In genomic region chr2:164697688-164698290, GRCh38 we compare ENCODE assay signal across 8 cellular contexts.
DNase-seq lines count a peak whose midpoint lies in the region; ATAC-seq and TF ChIP-seq lines count a peak whose summit lies in the region.

No MANE protein-coding gene starts in this region.

- POLR2A ChIA-PET in WTC11 (lab: Charles Lee), result no interaction called here
- POLR2A ChIA-PET in CD8-positive, alpha-beta T cell (lab: Charles Lee), result no interaction called here

- no peaks in the 10 kb centered on the region for H3K9me3 Mint-ChIP-seq in WTC11
- no peaks in the 10 kb centered on the region for H3K9me3 Mint-ChIP-seq in CD8-positive, alpha-beta T cell
- no peaks in the 10 kb centered on the region for H3K9me3 Mint-ChIP-seq in activated T-cell treated with anti-CD3 and anti-CD28 coated beads, Interleukin-2, amount 50 U/mL, for 72 hours

- no peaks in the 10 kb centered on the region for H3K27me3 Mint-ChIP-seq in WTC11 (ENCODE audit: low read depth)
- H3K27me3 Mint-ChIP-seq in CD8-positive, alpha-beta T cell (ENCODE audit: low read depth), result no peaks in the 10 kb centered on the region
- H3K27me3 Mint-ChIP-seq in activated T-cell treated with anti-CD3 and anti-CD28 coated beads, Interleukin-2, amount 50 U/mL, for 72 hours (ENCODE audit: low read depth), result no peaks in the 10 kb centered on the region

- no peaks in the 10 kb centered on the region for H3K4me1 Mint-ChIP-seq in WTC11
- no peaks in the 10 kb centered on the region for H3K4me1 Mint-ChIP-seq in CD8-positive, alpha-beta T cell (ENCODE audit: low read depth)
- H3K4me1 Mint-ChIP-seq in activated T-cell treated with anti-CD3 and anti-CD28 coated beads, Interleukin-2, amount 50 U/mL, for 72 hours (ENCODE audit: low read depth), result no peaks in the 10 kb centered on the region

- peak; percentile 47; the same call in 1 of the 2 replicates for TF ChIP-seq CTCF in WTC11 (IDR thresholded peaks at IDR 0.05)
- peak; percentile 45 for TF ChIP-seq CTCF in lower lobe of right lung (IDR thresholded peaks at IDR 0.05)
- TF ChIP-seq CTCF in uterus (IDR thresholded peaks at IDR 0.05), result no peak
- no peak for TF ChIP-seq CTCF in CD8-positive, alpha-beta T cell (IDR thresholded peaks at IDR 0.05)

- intact Hi-C loops in lower lobe of right lung (cut with DNase I), result no loop called here
- intact Hi-C loops in uterus (cut with DNase I; ENCODE audit: low total_unique reads), result no loop called here
- intact Hi-C loops in CD8-positive, alpha-beta T cell (cut with DNase I, micrococcal nuclease), result no loop called here

- DNase-seq in ELR (ENCODE audit: low read depth), result peak; percentile 45
- no peak for DNase-seq in WTC11 (ENCODE audit: low spot score)
- no peak for DNase-seq in lower lobe of right lung
- DNase-seq in uterus, result no peak
- no peak for DNase-seq in CD8-positive, alpha-beta T cell
- DNase-seq in activated T-cell treated with anti-CD3 and anti-CD28 coated beads, Interleukin-2, amount 50 U/mL, for 72 hours, result no peak

- no peak overlapping the region for H3K4me3 Mint-ChIP-seq in WTC11
- no peak overlapping the region for H3K4me3 Mint-ChIP-seq in CD8-positive, alpha-beta T cell
- no peak overlapping the region for H3K4me3 Mint-ChIP-seq in activated T-cell treated with anti-CD3 and anti-CD28 coated beads, Interleukin-2, amount 50 U/mL, for 72 hours

- no peak overlapping the region for H3K4me3 ChIP-seq in lower lobe of right lung
- H3K4me3 ChIP-seq in uterus, result no peak overlapping the region
- H3K4me3 ChIP-seq in CD8-positive, alpha-beta T cell (ENCODE audit: low read depth, low read length), result no peak overlapping the region

- H3K36me3 Mint-ChIP-seq in WTC11, result no peaks in the 10 kb centered on the region
- H3K36me3 Mint-ChIP-seq in CD8-positive, alpha-beta T cell, result no peaks in the 10 kb centered on the region
- no peaks in the 10 kb centered on the region for H3K36me3 Mint-ChIP-seq in activated T-cell treated with anti-CD3 and anti-CD28 coated beads, Interleukin-2, amount 50 U/mL, for 72 hours (ENCODE audit: insufficient read depth in 2 of 2)

- H3K27me3 ChIP-seq in lower lobe of right lung (ENCODE audit: low read depth), result no peaks in the 10 kb centered on the region
- no peaks in the 10 kb centered on the region for H3K27me3 ChIP-seq in uterus
- H3K27me3 ChIP-seq in CD8-positive, alpha-beta T cell (ENCODE audit: insufficient read depth, low read length), result no peaks in the 10 kb centered on the region

- ATAC-seq in HG03175 (IDR thresholded peaks at IDR 0.05; ENCODE audit: unreplicated experiment), result peak; percentile 65
- ATAC-seq in WTC11, result peak; percentile 66; the same call in 1 of the 2 replicates
- peak in 1 of 2 donors; percentile 61 for ATAC-seq in lower lobe of right lung
- ATAC-seq in CD8-positive, alpha-beta T cell, result no peak
- no peak for ATAC-seq in GM21619 (IDR thresholded peaks at IDR 0.05; ENCODE audit: unreplicated experiment)
- no peak for ATAC-seq in activated T-cell treated with anti-CD3 and anti-CD28 coated beads, Interleukin-2, amount 50 U/mL, for 72 hours (replicated peaks in 1 of 2)

- no peak for TF ChIP-seq POLR2A in uterus (IDR thresholded peaks at IDR 0.05)

- CTCF ChIA-PET in WTC11 (lab: Charles Lee), result no interaction called here
- CTCF ChIA-PET in CD8-positive, alpha-beta T cell (lab: Charles Lee), result no interaction called here

- H3K36me3 ChIP-seq in lower lobe of right lung (peaks cover 40% of the 10 kb centered on the region), uterus (peaks cover 0 to 2% of the 10 kb centered on the region in 2 donors)
- no peaks in the 10 kb centered on the region for H3K36me3 ChIP-seq in CD8-positive, alpha-beta T cell (ENCODE audit: insufficient read depth, low read length)

- no peak overlapping the region for H3K27ac ChIP-seq in lower lobe of right lung
- no peak overlapping the region for H3K27ac ChIP-seq in uterus
- no peak overlapping the region for H3K27ac ChIP-seq in CD8-positive, alpha-beta T cell (ENCODE audit: low read depth, low read length)

- H3K27ac Mint-ChIP-seq in WTC11, result no peak overlapping the region
- H3K27ac Mint-ChIP-seq in CD8-positive, alpha-beta T cell, result no peak overlapping the region
- H3K27ac Mint-ChIP-seq in activated T-cell treated with anti-CD3 and anti-CD28 coated beads, Interleukin-2, amount 50 U/mL, for 72 hours, result no peak overlapping the region

- H3K4me1 ChIP-seq in lower lobe of right lung (peaks cover 7% of the 10 kb centered on the region), uterus (no peaks in the 10 kb centered on the region)
- no peaks in the 10 kb centered on the region for H3K4me1 ChIP-seq in CD8-positive, alpha-beta T cell (ENCODE audit: insufficient read depth, low read length)

- H3K9me3 ChIP-seq in lower lobe of right lung (no peaks in the 10 kb centered on the region), uterus (no peaks in the 10 kb centered on the region)
- no peaks in the 10 kb centered on the region for H3K9me3 ChIP-seq in CD8-positive, alpha-beta T cell (ENCODE audit: low read length)

TF ChIP-seq in WTC11, 78 proteins besides CTCF, POLR2A, EP300 and RAD21:
- no peak for TF ChIP-seq TEAD1 (CRISPR knock-in tag; IDR thresholded peaks at IDR 0.05)
- TF ChIP-seq NFYB (CRISPR knock-in tag; conservative IDR thresholded peaks at IDR 0.05; ENCODE audit: low read depth), result no peak

Comparison
In these comparisons a context has a peak if more than half of its experiments do, and no peak if none do; other contexts are left out.
1. ATAC-seq: peak in HG03175 (single experiment) and WTC11 (single experiment); none in CD8-positive, alpha-beta T cell (single experiment), GM21619 (single experiment) and activated T-cell treated with anti-CD3 and anti-CD28 coated beads, Interleukin-2, amount 50 U/mL, for 72 hours (0 of 2).
2. CTCF ChIP-seq: peak in WTC11 (single experiment) and lower lobe of right lung (single experiment); none in uterus (0 of 4) and CD8-positive, alpha-beta T cell (single experiment).